In genomic region chr11:110935018-110935640, GRCh38 we compare ENCODE assay signal across 26 cellular contexts.
"Had no signal": no experiment of that assay in that cellular context is flagged by ENCODE, and none has a peak within 500 bp of the region (broad histone marks: within the 10 kb centered on the region; RNA-seq: fewer than 3 reads in every experiment).

No MANE protein-coding gene starts in this region.

- H3K27me3 Mint-ChIP-seq: central memory CD8-positive, alpha-beta T cell; dendritic cell treated with granulocyte-macrophage colony-stimulating factor and Interleukin-4, amounts not matched to agents 40 ng/mL and 50 ng/mL, for 4 days; naive B cell; progenitor cell of endocrine pancreas; stimulated activated memory B cell treated with anti-CD40 and anti-IgM and Interleukin-4, amounts not matched to agents 10 μg/mL and 1 μg/mL and 100 μg/mL, for 72 hours; stimulated activated naive CD8-positive, alpha-beta T cell treated with anti-CD3 and anti-CD28 coated beads, Interleukin-15, Interleukin-2, amounts not matched to agents 100 ng/mL and 50 ng/mL, for 24 hours had no signal

- H3K27me3 ChIP-seq: colonic mucosa, esophagus muscularis mucosa, neural progenitor cell, right atrium auricular region, suprapubic skin, transverse colon, upper lobe of right lung, vagina had no signal

- FAIRE-seq: endothelial cell of umbilical vein, kidney had no signal

- H3K4me1 Mint-ChIP-seq: central memory CD8-positive, alpha-beta T cell; neural progenitor cell; stimulated activated memory B cell treated with anti-CD40 and anti-IgM and Interleukin-4, amounts not matched to agents 10 μg/mL and 1 μg/mL and 100 μg/mL, for 72 hours had no signal

- H3K4me3 Mint-ChIP-seq: central memory CD8-positive, alpha-beta T cell; dendritic cell treated with granulocyte-macrophage colony-stimulating factor and Interleukin-4, amounts not matched to agents 40 ng/mL and 50 ng/mL, for 4 days; memory B cell; naive B cell; natural killer cell treated with Interleukin-12 subunit alpha and Interleukin-12 subunit beta and Interleukin-15 and Interleukin-18, amount 100 ng/mL, for 72 hours; neural progenitor cell; stimulated activated memory B cell treated with anti-CD40 and anti-IgM and Interleukin-4, amounts not matched to agents 10 μg/mL and 1 μg/mL and 100 μg/mL, for 72 hours; stimulated activated naive CD8-positive, alpha-beta T cell treated with anti-CD3 and anti-CD28 coated beads, Interleukin-15, Interleukin-2, amounts not matched to agents 100 ng/mL and 50 ng/mL, for 24 hours had no signal

- H3K9me3 Mint-ChIP-seq: central memory CD8-positive, alpha-beta T cell; dendritic cell treated with granulocyte-macrophage colony-stimulating factor and Interleukin-4, amounts not matched to agents 40 ng/mL and 50 ng/mL, for 4 days; memory B cell; natural killer cell treated with Interleukin-12 subunit alpha and Interleukin-12 subunit beta and Interleukin-15 and Interleukin-18, amount 100 ng/mL, for 72 hours; neural progenitor cell; stimulated activated memory B cell treated with anti-CD40 and anti-IgM and Interleukin-4, amounts not matched to agents 10 μg/mL and 1 μg/mL and 100 μg/mL, for 72 hours; stimulated activated naive CD8-positive, alpha-beta T cell treated with anti-CD3 and anti-CD28 coated beads, Interleukin-15, Interleukin-2, amounts not matched to agents 100 ng/mL and 50 ng/mL, for 24 hours had no signal

- H3K27ac ChIP-seq: colonic mucosa, esophagus muscularis mucosa, neural progenitor cell, parathyroid adenoma, right atrium auricular region, suprapubic skin, transverse colon, upper lobe of right lung, vagina had no signal

- ATAC-seq: sciatic nerve; stimulated activated memory B cell treated with anti-CD40 and anti-IgM and Interleukin-4, amounts not matched to agents 10 μg/mL and 1 μg/mL and 100 μg/mL, for 72 hours; upper lobe of right lung had no signal

- H3K36me3 ChIP-seq: colonic mucosa, esophagus muscularis mucosa, neural progenitor cell, right atrium auricular region, suprapubic skin, transverse colon, upper lobe of right lung, vagina had no signal

- DNase-seq: colonic mucosa; effector CD8-positive, alpha-beta T cell; foreskin melanocyte; hypothalamus; kidney; naive B cell; stimulated activated CD4-positive, alpha-beta T cell treated with anti-CD3 and anti-CD28 coated beads, Interleukin-2, amount 100 ng/mL, for 24 hours; stimulated activated CD4-positive, alpha-beta T cell treated with anti-CD3 and anti-CD28 coated beads, Interleukin-4, amount 100 ng/mL, for 24 hours; transverse colon; upper lobe of right lung had no signal

- H3K9me3 ChIP-seq: colonic mucosa, esophagus muscularis mucosa, right atrium auricular region, suprapubic skin, transverse colon, upper lobe of right lung, vagina had no signal

- H3K4me3 ChIP-seq: colonic mucosa, esophagus muscularis mucosa, lung, neural progenitor cell, right atrium auricular region, suprapubic skin, transverse colon, upper lobe of right lung, vagina had no signal

- H3K4me1 ChIP-seq: colonic mucosa, esophagus muscularis mucosa, neural progenitor cell, parathyroid adenoma, right atrium auricular region, suprapubic skin, transverse colon, upper lobe of right lung, vagina had no signal

- H3K27ac Mint-ChIP-seq: dendritic cell treated with granulocyte-macrophage colony-stimulating factor and Interleukin-4, amounts not matched to agents 40 ng/mL and 50 ng/mL, for 4 days; memory B cell; naive B cell; natural killer cell treated with Interleukin-12 subunit alpha and Interleukin-12 subunit beta and Interleukin-15 and Interleukin-18, amount 100 ng/mL, for 72 hours; neural progenitor cell; stimulated activated memory B cell treated with anti-CD40 and anti-IgM and Interleukin-4, amounts not matched to agents 10 μg/mL and 1 μg/mL and 100 μg/mL, for 72 hours; stimulated activated naive CD8-positive, alpha-beta T cell treated with anti-CD3 and anti-CD28 coated beads, Interleukin-15, Interleukin-2, amounts not matched to agents 100 ng/mL and 50 ng/mL, for 24 hours had no signal

- H3K36me3 Mint-ChIP-seq: memory B cell; naive B cell; natural killer cell treated with Interleukin-12 subunit alpha and Interleukin-12 subunit beta and Interleukin-15 and Interleukin-18, amount 100 ng/mL, for 72 hours; neural progenitor cell; stimulated activated memory B cell treated with anti-CD40 and anti-IgM and Interleukin-4, amounts not matched to agents 10 μg/mL and 1 μg/mL and 100 μg/mL, for 72 hours had no signal
